ENCODE assay signal across 1 cellular context in genomic region chrX:11759461-11760311, GRCh38.
TF ChIP-seq lines count a peak whose summit lies in the region.

No MANE protein-coding gene starts in this region.

TF ChIP-seq in HEK293, 187 proteins besides CTCF, POLR2A, EP300 and RAD21 (continued from another document):
- TF ChIP-seq REST (tag by site-specific recombination; IDR thresholded peaks at IDR 0.05) (no peak), ZSCAN5A (tag by site-specific recombination; IDR thresholded peaks at IDR 0.05) (no peak), AEBP2 (tag by site-specific recombination; IDR thresholded peaks at IDR 0.05; ENCODE audit: borderline replicate concordance) (no peak), ZNF514 (tag by site-specific recombination; IDR thresholded peaks at IDR 0.05) (no peak), ZBTB17 (tag by site-specific recombination; IDR thresholded peaks at IDR 0.05) (peak; percentile 78), ZNF19 (tag by site-specific recombination; IDR thresholded peaks at IDR 0.05; ENCODE audit: low read depth) (no peak), ZBTB11 (tag by site-specific recombination; conservative IDR thresholded peaks at IDR 0.05; ENCODE audit: low read depth) (peak; percentile 24; the same call in 1 of the 2 replicates), ZNF311 (tag by site-specific recombination; IDR thresholded peaks at IDR 0.05; ENCODE audit: borderline replicate concordance) (no peak), ZNF76 (tag by site-specific recombination; IDR thresholded peaks at IDR 0.05; ENCODE audit: borderline replicate concordance, low read depth) (peak; percentile 63; the same call in 1 of the 2 replicates), ZNF202 (tag by site-specific recombination; IDR thresholded peaks at IDR 0.05; ENCODE audit: borderline replicate concordance) (no peak), ZNF169 (tag by site-specific recombination; IDR thresholded peaks at IDR 0.05) (no peak)
